13 cellular contexts compared by ENCODE assay signal in the genomic region with DNA sequence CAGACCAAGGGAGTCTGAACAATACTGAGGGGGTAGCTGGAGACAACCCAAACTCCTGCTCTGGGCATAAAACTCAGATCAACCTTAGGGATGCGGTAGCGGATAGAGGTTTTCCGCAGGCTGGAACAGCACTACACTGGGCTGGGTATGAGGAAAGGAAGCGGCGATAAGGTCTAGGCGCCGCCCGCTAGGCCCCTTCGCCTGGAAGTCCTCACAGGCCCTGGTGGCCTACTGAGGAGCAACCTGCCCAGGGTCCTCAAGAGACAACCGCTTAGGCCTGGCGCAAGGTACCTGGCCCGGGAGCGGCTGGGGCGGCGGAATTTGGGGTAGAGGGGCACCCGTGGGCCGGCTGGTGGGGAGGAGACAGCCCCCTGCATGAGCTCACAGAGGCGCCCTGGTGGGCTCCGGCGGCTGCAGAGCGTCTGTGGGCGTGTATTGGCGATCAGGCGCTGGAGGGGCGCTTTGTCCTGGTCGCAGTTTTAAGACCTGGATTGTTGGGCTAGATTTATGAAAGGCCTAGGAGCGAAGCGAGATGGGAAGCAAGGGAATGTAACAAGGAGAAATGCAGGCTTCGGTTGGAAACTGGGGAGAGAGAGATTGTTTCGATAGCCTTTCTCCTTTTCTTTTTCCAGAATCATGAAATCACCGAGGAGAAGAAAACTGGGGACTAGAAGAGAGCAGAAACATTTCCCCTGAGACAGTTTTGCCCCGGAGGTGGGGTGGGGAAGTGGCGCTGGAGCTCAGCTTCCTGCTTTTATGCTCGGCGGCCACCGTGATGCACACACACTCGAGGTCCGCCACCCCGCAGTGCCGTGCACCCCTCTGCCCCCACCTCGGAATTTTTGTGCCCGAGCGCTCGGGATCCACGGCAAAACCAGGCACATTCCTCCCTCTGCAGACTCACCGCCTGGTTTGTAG. TPM values are rescaled to one million over a fixed set of nuclear protein-coding genes. Genes with fewer than 3 reads are reported as not detected.
DNase-seq lines count a peak whose midpoint lies in the region; ATAC-seq and TF ChIP-seq lines count a peak whose summit lies in the region.
"Had no signal": no experiment of that assay in that cellular context is flagged by ENCODE, and none has a peak within 500 bp of the region (broad histone marks: within the 10 kb centered on the region; RNA-seq: fewer than 3 reads in every experiment).

No MANE protein-coding gene starts in this region.

- no peaks in the 10 kb centered on the region for H3K36me3 Mint-ChIP-seq in activated CD4-positive, alpha-beta T cell treated with anti-CD3 and anti-CD28 coated beads, Interleukin-2, amount 10 ng/mL, durations not matched to agents 24 days and 14 days (ENCODE audit: low read depth)

- H3K9ac ChIP-seq in smooth muscle cell (ENCODE audit: low read depth), result no peak overlapping the region

- H3K9me3 ChIP-seq in iPS DF 6.9 (ENCODE audit: control insufficient read depth, insufficient read depth, low read length) (no peaks in the 10 kb centered on the region), smooth muscle cell (replicated peaks; ENCODE audit: low read depth) (no peaks in the 10 kb centered on the region)
- H3K9me3 ChIP-seq: upper lobe of right lung had no signal

- intact Hi-C loops in activated CD4-positive, alpha-beta T cell treated with anti-CD3 and anti-CD28 coated beads, Interleukin-2, amount 10 ng/mL, durations not matched to agents 24 days and 14 days (cut with micrococcal nuclease), result loop anchor here (5.0 kb wide), 2 partner anchors 1212 to 1687 kb away; no protein-coding TSS in a partner anchor

- DNase-seq in activated CD4-positive, alpha-beta T cell treated with anti-CD3 and anti-CD28 coated beads, Interleukin-2, amount 10 ng/mL, durations not matched to agents 24 days and 14 days, result no peak
- DNase-seq in activated CD4-positive, alpha-beta T cell treated with anti-CD3 and anti-CD28 coated beads for 1 hour, result no peak
- DNase-seq in SKM-1 treated with dmso at 0.1 percent for 144 hours (lab: John Stamatoyannopoulos, UW; ENCODE audit: unreplicated experiment), result peak; percentile 58
- no peak for DNase-seq in iPS DF 6.9 (ENCODE audit: low read depth, low spot score)
- DNase-seq in smooth muscle cell (lab: John Stamatoyannopoulos, UW; ENCODE audit: unreplicated experiment), result no peak
- DNase-seq in ACHN, result no peak
- DNase-seq in NOMO-1 treated with DMSO at 0.1 percent for 48 hours (lab: John Stamatoyannopoulos, UW; ENCODE audit: unreplicated experiment), result no peak
- DNase-seq: activated CD4-positive, alpha-beta T cell treated with anti-CD3 and anti-CD28 coated beads, Interleukin-2, amount 50 U/mL, for 1 hour; NCI-H446; SIG-M5; upper lobe of right lung had no signal

- peaks cover 21% of the 10 kb centered on the region for H3K4me1 Mint-ChIP-seq in activated CD4-positive, alpha-beta T cell treated with anti-CD3 and anti-CD28 coated beads, Interleukin-2, amount 10 ng/mL, durations not matched to agents 24 days and 14 days

- WGBS in iPS DF 6.9 (ENCODE audit: insufficient coverage, insufficient read length), result no CpG with 5 or more reads among the region's 46 CpGs
- 7% methylated on average over 46 of the region's 46 CpGs for WGBS in smooth muscle cell (ENCODE audit: low lambda C conversion rate)

- no peaks in the 10 kb centered on the region for H3K79me2 ChIP-seq in smooth muscle cell (ENCODE audit: low read depth)

- H3K27ac Mint-ChIP-seq in activated CD4-positive, alpha-beta T cell treated with anti-CD3 and anti-CD28 coated beads, Interleukin-2, amount 10 ng/mL, durations not matched to agents 24 days and 14 days, result peak overlapping the region; percentile 12

- H3K27me3 ChIP-seq in iPS DF 6.9 (ENCODE audit: control insufficient read depth, insufficient read depth, low read length), result peaks cover 93% of the 10 kb centered on the region
- peaks cover 100% of the 10 kb centered on the region for H3K27me3 ChIP-seq in smooth muscle cell (ENCODE audit: low read depth)

- H3K4me3 Mint-ChIP-seq in activated CD4-positive, alpha-beta T cell treated with anti-CD3 and anti-CD28 coated beads, Interleukin-2, amount 10 ng/mL, durations not matched to agents 24 days and 14 days, result peak overlapping the region; percentile 35

- no peak overlapping the region for H2AFZ ChIP-seq in smooth muscle cell (ENCODE audit: low read depth)

- H3K36me3 ChIP-seq in iPS DF 6.9 (ENCODE audit: control insufficient read depth, insufficient read depth, low read length), result no peaks in the 10 kb centered on the region
- no peaks in the 10 kb centered on the region for H3K36me3 ChIP-seq in smooth muscle cell (ENCODE audit: low read depth)
- H3K36me3 ChIP-seq: upper lobe of right lung had no signal

- no peak for ATAC-seq in HG03565 (IDR thresholded peaks at IDR 0.05; ENCODE audit: unreplicated experiment)
- ATAC-seq: upper lobe of right lung had no signal

- H3K27ac ChIP-seq in iPS DF 6.9 (ENCODE audit: low read length) (no peak overlapping the region), smooth muscle cell (ENCODE audit: low read depth) (no peak overlapping the region)
- H3K27ac ChIP-seq: upper lobe of right lung had no signal

- H3F3A ChIP-seq in smooth muscle cell (ENCODE audit: low read depth), result no peaks in the 10 kb centered on the region

- no peak for TF ChIP-seq CTCF in smooth muscle cell (IDR thresholded peaks at IDR 0.05; ENCODE audit: borderline replicate concordance, insufficient read depth, poor library complexity, severe bottlenecking)

- H3K27me3 Mint-ChIP-seq in activated CD4-positive, alpha-beta T cell treated with anti-CD3 and anti-CD28 coated beads, Interleukin-2, amount 10 ng/mL, durations not matched to agents 24 days and 14 days, result peaks cover 85% of the 10 kb centered on the region

- in situ Hi-C loops in ACHN (cut with HindIII; ENCODE audit: low pct_ligation_motif_present, low pct_unique_long_range_greater_than_20kb, low sequenced_read_pairs), result no loop called here

- peaks cover 14% of the 10 kb centered on the region for H3K4me1 ChIP-seq in iPS DF 6.9 (ENCODE audit: control insufficient read depth, insufficient read depth, low read length)
- H3K4me1 ChIP-seq in smooth muscle cell (ENCODE audit: low read depth), result peaks cover 7% of the 10 kb centered on the region

- H3K4me3 ChIP-seq in iPS DF 6.9 (ENCODE audit: low read length) (0 out of 2 replicates have a peak overlapping the region, but pooled peaks have one; percentile 1), smooth muscle cell (no peak overlapping the region)
- H3K4me3 ChIP-seq: upper lobe of right lung had no signal

- no peaks in the 10 kb centered on the region for H4K20me1 ChIP-seq in smooth muscle cell (ENCODE audit: low read depth)

- H3K4me2 ChIP-seq in smooth muscle cell, result peak overlapping the region; percentile 41

- peaks cover 14% of the 10 kb centered on the region for H3K9me3 Mint-ChIP-seq in activated CD4-positive, alpha-beta T cell treated with anti-CD3 and anti-CD28 coated beads, Interleukin-2, amount 10 ng/mL, durations not matched to agents 24 days and 14 days

RNA-seq across cellular contexts. Expression of a gene that starts 2.4 kb away (rescaled TPM):
- total RNA-seq in activated CD4-positive, alpha-beta T cell treated with anti-CD3 and anti-CD28 coated beads, Interleukin-2, amount 10 ng/mL, durations not matched to agents 24 days and 14 days, result not detected in 2 replicates
- total RNA-seq in smooth muscle cell, result not detected in 2 replicates
- not detected in 2 replicates for polyA plus RNA-seq in smooth muscle cell
- total RNA-seq: progenitor cell of endocrine pancreas had no signal
